Comparison of ENCODE assay signal across 18 cellular contexts in genomic region chr15:76172782-76173181, GRCh38.
"Had no signal": no experiment of that assay in that cellular context is flagged by ENCODE, and none has a peak within 500 bp of the region (broad histone marks: within the 10 kb centered on the region; RNA-seq: fewer than 3 reads in every experiment).

No MANE protein-coding gene starts in this region.

- H3K36me3 ChIP-seq: colonic mucosa, prostate gland, right lobe of liver had no signal

- H3K27ac Mint-ChIP-seq: activated CD4-positive, alpha-beta T cell treated with anti-CD3 and anti-CD28 coated beads, Interleukin-2, amount 10 ng/mL, durations not matched to agents 7 days and 5 days; activated naive CD4-positive, alpha-beta T cell treated with anti-CD3 and anti-CD28 coated beads, Interleukin-2, amount 50 U/mL, for 72 hours; activated T-cell treated with anti-CD3 and anti-CD28 coated beads, Interleukin-2, amount 50 U/mL, for 72 hours; memory B cell; natural killer cell treated with Interleukin-12 subunit alpha and Interleukin-12 subunit beta and Interleukin-15 and Interleukin-18, amount 100 ng/mL, for 72 hours; type B pancreatic cell had no signal

- ATAC-seq: activated naive CD4-positive, alpha-beta T cell treated with anti-CD3 and anti-CD28 coated beads, Interleukin-2, amount 50 U/mL, for 72 hours; activated T-cell treated with anti-CD3 and anti-CD28 coated beads, Interleukin-2, amount 50 U/mL, for 72 hours; natural killer cell treated with Interleukin-12 subunit alpha and Interleukin-12 subunit beta and Interleukin-15 and Interleukin-18, amount 100 ng/mL, for 72 hours; right lobe of liver; stimulated activated naive CD8-positive, alpha-beta T cell treated with anti-CD3 and anti-CD28 coated beads, Interleukin-15, amount 100 ng/mL, for 72 hours had no signal

- H3K9me3 ChIP-seq: colonic mucosa, prostate gland, right lobe of liver had no signal

- H3K4me1 Mint-ChIP-seq: activated CD4-positive, alpha-beta T cell treated with anti-CD3 and anti-CD28 coated beads, Interleukin-2, amount 10 ng/mL, durations not matched to agents 7 days and 5 days; stimulated activated naive CD8-positive, alpha-beta T cell treated with anti-CD3 and anti-CD28 coated beads, Interleukin-15, amount 100 ng/mL, for 72 hours had no signal

- H3K4me3 ChIP-seq: colonic mucosa, hepatocyte, prostate gland, right lobe of liver, smooth muscle cell had no signal

- H3K4me3 Mint-ChIP-seq: activated CD4-positive, alpha-beta T cell treated with anti-CD3 and anti-CD28 coated beads, Interleukin-2, amount 10 ng/mL, durations not matched to agents 7 days and 5 days; activated T-cell treated with anti-CD3 and anti-CD28 coated beads, Interleukin-2, amount 50 U/mL, for 72 hours; memory B cell; natural killer cell treated with Interleukin-12 subunit alpha and Interleukin-12 subunit beta and Interleukin-15 and Interleukin-18, amount 100 ng/mL, for 72 hours; stimulated activated naive CD8-positive, alpha-beta T cell treated with anti-CD3 and anti-CD28 coated beads, Interleukin-15, amount 100 ng/mL, for 72 hours; type B pancreatic cell had no signal

- H3K4me1 ChIP-seq: colonic mucosa, prostate gland, right lobe of liver had no signal

- H3K27ac ChIP-seq: colonic mucosa, hepatocyte, prostate gland, right lobe of liver had no signal

- H3K9me3 Mint-ChIP-seq: activated CD4-positive, alpha-beta T cell treated with anti-CD3 and anti-CD28 coated beads, Interleukin-2, amount 10 ng/mL, durations not matched to agents 7 days and 5 days; activated naive CD4-positive, alpha-beta T cell treated with anti-CD3 and anti-CD28 coated beads, Interleukin-2, amount 50 U/mL, for 72 hours; activated T-cell treated with anti-CD3 and anti-CD28 coated beads, Interleukin-2, amount 50 U/mL, for 72 hours; memory B cell; natural killer cell treated with Interleukin-12 subunit alpha and Interleukin-12 subunit beta and Interleukin-15 and Interleukin-18, amount 100 ng/mL, for 72 hours; stimulated activated naive CD8-positive, alpha-beta T cell treated with anti-CD3 and anti-CD28 coated beads, Interleukin-15, amount 100 ng/mL, for 72 hours; type B pancreatic cell had no signal

- H3K27me3 ChIP-seq: colonic mucosa, hepatocyte, right lobe of liver had no signal

- H3K36me3 Mint-ChIP-seq: activated naive CD4-positive, alpha-beta T cell treated with anti-CD3 and anti-CD28 coated beads, Interleukin-2, amount 50 U/mL, for 72 hours; memory B cell; natural killer cell treated with Interleukin-12 subunit alpha and Interleukin-12 subunit beta and Interleukin-15 and Interleukin-18, amount 100 ng/mL, for 72 hours; type B pancreatic cell had no signal

- DNase-seq: activated CD4-positive, alpha-beta T cell treated with anti-CD3 and anti-CD28 coated beads, Interleukin-2, amount 10 ng/mL, durations not matched to agents 7 days and 5 days; activated CD4-positive, CD25-positive, alpha-beta regulatory T cell; activated CD8-positive, alpha-beta memory T cell treated with anti-CD3 and anti-CD28 coated beads, Interleukin-2, amount 50 U/mL, for 48 hours; activated gamma-delta T cell; activated T-cell treated with anti-CD3 and anti-CD28 coated beads, Interleukin-2, amount 50 U/mL, for 72 hours; caudate nucleus; colonic mucosa; islet precursor cell; occipital lobe; right lobe of liver; stimulated activated naive CD8-positive, alpha-beta T cell treated with anti-CD3 and anti-CD28 coated beads, Interleukin-15, amount 100 ng/mL, for 72 hours had no signal
